8 cellular contexts compared by ENCODE assay signal in the genomic region with DNA sequence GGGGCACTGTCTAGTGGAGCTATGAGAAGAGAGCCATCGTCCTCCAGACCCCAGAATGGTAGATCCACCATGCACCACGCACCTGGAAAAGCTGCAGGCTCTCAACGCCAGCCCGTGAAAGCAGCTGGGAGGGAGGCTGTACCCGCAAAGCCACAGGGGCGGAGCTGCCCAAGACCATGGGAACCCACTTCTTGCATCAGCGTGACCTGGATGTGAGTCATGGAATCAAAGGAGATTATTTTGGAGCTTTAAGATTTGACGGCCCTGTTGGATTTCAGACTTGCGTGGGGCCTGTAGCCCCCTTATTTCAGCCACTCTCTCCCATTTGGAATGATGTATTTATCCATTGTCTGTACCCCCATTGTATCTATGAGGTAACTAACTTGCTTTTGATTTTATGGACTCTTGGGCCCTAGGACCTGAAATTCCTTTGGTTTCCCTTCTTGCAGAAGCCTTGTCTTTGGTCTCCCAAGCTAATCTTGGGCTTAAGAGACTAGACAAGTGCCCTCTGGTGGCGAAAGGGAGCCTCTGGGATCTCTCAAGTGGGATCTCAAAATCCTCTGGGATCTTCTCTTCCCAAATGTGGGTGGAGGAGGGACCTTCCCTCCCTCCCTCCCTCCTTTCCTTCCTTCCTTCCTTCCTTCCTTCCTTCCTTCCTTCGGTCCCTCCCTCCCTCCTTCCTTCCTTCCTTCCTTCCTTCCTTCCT. TPM values are rescaled to one million over a fixed set of nuclear protein-coding genes. Genes with fewer than 3 reads are reported as not detected.
DNase-seq lines count a peak whose midpoint lies in the region; TF ChIP-seq lines count a peak whose summit lies in the region.

No MANE protein-coding gene starts in this region.

- CTCF ChIA-PET in AG04449 (lab: Yijun Ruan, JAX), result interaction anchor here (0.6 to 5.0 kb wide), 23 partner anchors 9 to 466 kb away, joined by 3 to 36 read pairs (median 4); no protein-coding TSS in a partner anchor

- WGBS in esophagus squamous epithelium, 2 donors, result 41 to 73% methylated on average over 9 to 10 of the region's 11 CpGs

- no peak overlapping the region for H3K27ac ChIP-seq in esophagus squamous epithelium

- no peak overlapping the region for H3K4me3 ChIP-seq in AG04449 (ENCODE audit: low read depth, low read length)
- H3K4me3 ChIP-seq in GM12864 (ENCODE audit: low read depth, low read length), result no peak overlapping the region
- no peak overlapping the region for H3K4me3 ChIP-seq in esophagus squamous epithelium

- no peaks in the 10 kb centered on the region for H3K9me3 ChIP-seq in esophagus squamous epithelium

- intact Hi-C loops in esophagus squamous epithelium (cut with DNase I), result no loop called here
- intact Hi-C loops in posterior cingulate gyrus (cut with DNase I), result no loop called here

- no peak for DNase-seq in AG04449 (ENCODE audit: low read depth, low spot score)
- DNase-seq in GM12864 (ENCODE audit: low read depth), result no peak
- peak; percentile 54 for DNase-seq in OCI-M1 (lab: John Stamatoyannopoulos, UW)
- no peak for DNase-seq in esophagus squamous epithelium (lab: John Stamatoyannopoulos, UW)
- DNase-seq in posterior cingulate gyrus, result peak in 7 of 10 donors; percentile 37 to 86 (median 57)
- no peak for DNase-seq in activated naive CD4-positive, alpha-beta T cell treated with anti-CD3 and anti-CD28 coated beads, Interleukin-2, amount 50 U/mL, for 16 hours
- no peak for DNase-seq in SKM-1 (lab: John Stamatoyannopoulos, UW; ENCODE audit: unreplicated experiment)
- no peak for DNase-seq in NCI-H1048 (lab: John Stamatoyannopoulos, UW)

- H3K27me3 ChIP-seq in esophagus squamous epithelium, result no peaks in the 10 kb centered on the region

- TF ChIP-seq CTCF in AG04449 (IDR thresholded peaks at IDR 0.05; ENCODE audit: insufficient read depth, low read length, missing control alignments) (peak; percentile 62), GM12864 (IDR thresholded peaks at IDR 0.05; ENCODE audit: low read depth, low read length, missing control alignments) (peak; percentile 62), esophagus squamous epithelium (IDR thresholded peaks at IDR 0.05) (peak in 5 of 6 experiments; percentile 30 to 54 (median 41))

- no peaks in the 10 kb centered on the region for H3K36me3 ChIP-seq in esophagus squamous epithelium

- TF ChIP-seq POLR2A in esophagus squamous epithelium (IDR thresholded peaks at IDR 0.05), result no peak

- POLR2A ChIA-PET in AG04449 (lab: Yijun Ruan, JAX), result interaction anchor here (0.6 to 1.0 kb wide), 2 partner anchors 42 to 58 kb away, joined by 3 read pairs; a partner anchor contains a TSS

- peaks cover 0 to 5% (median 4%) of the 10 kb centered on the region in 3 donors for H3K4me1 ChIP-seq in esophagus squamous epithelium

RNA-seq across cellular contexts. Expression of a gene that starts 58.2 kb away (rescaled TPM):
- total RNA-seq in esophagus squamous epithelium, result 10 to 100 TPM; 37.8 to 59.8 (median 47.0) TPM

Comparison
In these comparisons a context has a peak if more than half of its experiments do, and no peak if none do; other contexts are left out.
1. DNase-seq: peak in OCI-M1 (single experiment) and posterior cingulate gyrus (7 of 10); none in AG04449 (single experiment), GM12864 (single experiment), esophagus squamous epithelium (single experiment), activated naive CD4-positive, alpha-beta T cell treated with anti-CD3 and anti-CD28 coated beads, Interleukin-2, amount 50 U/mL, for 16 hours (single experiment), SKM-1 (single experiment) and NCI-H1048 (single experiment).
2. Peak in every context shown above with its lines, with median percentiles within 50 percentile points of each other: CTCF ChIP-seq.